ENCODE assay signal across 22 cellular contexts in genomic region chr2:169512525-169512924, GRCh38. TPM values are rescaled to one million over a fixed set of nuclear protein-coding genes. Genes with fewer than 3 reads are reported as not detected.
DNase-seq lines count a peak whose midpoint lies in the region; ATAC-seq and TF ChIP-seq lines count a peak whose summit lies in the region.
"Had no signal": no experiment of that assay in that cellular context is flagged by ENCODE, and none has a peak within 500 bp of the region (broad histone marks: within the 10 kb centered on the region; RNA-seq: fewer than 3 reads in every experiment).

No MANE protein-coding gene starts in this region.

- H3K79me2 ChIP-seq in fibroblast of lung (ENCODE audit: control insufficient read depth, insufficient read depth, low read length) = no peaks in the 10 kb centered on the region

- peaks cover 14% of the 10 kb centered on the region for H3K4me1 ChIP-seq in HEK293 (ENCODE audit: control insufficient read depth, insufficient read depth, low read length)
- H3K4me1 ChIP-seq in fibroblast of lung (ENCODE audit: control insufficient read depth, extremely low read depth, insufficient read depth, low read length) = peaks cover 8% of the 10 kb centered on the region
- peaks cover 7% of the 10 kb centered on the region for H3K4me1 ChIP-seq in psoas muscle
- no peaks in the 10 kb centered on the region for H3K4me1 ChIP-seq in Peyer's patch

- no peaks in the 10 kb centered on the region for H4K20me1 ChIP-seq in fibroblast of lung (ENCODE audit: control insufficient read depth, extremely low read depth, insufficient read depth, low read length)

- peak; percentile 32 for DNase-seq in NCI-H2029 treated with DMSO at 0.1 percent for 48 hours (lab: John Stamatoyannopoulos, UW)
- DNase-seq in fibroblast of lung (ENCODE audit: low read depth in 2 of 2) = peak; percentile 32 to 34
- no peak for DNase-seq in psoas muscle
- no peak for DNase-seq in NCI-H1694 (lab: John Stamatoyannopoulos, UW)
- no peak for DNase-seq in Peyer's patch
- no peak for DNase-seq in WERI-Rb-1
- DNase-seq: activated CD4-positive, alpha-beta T cell treated with anti-CD3 and anti-CD28 coated beads for 36 hours; activated naive CD8-positive, alpha-beta T cell treated with anti-CD3 and anti-CD28 coated beads for 36 hours; COR-L47; naive thymus-derived CD4-positive, alpha-beta T cell; NCI-H1436 treated with DMSO at 0.1 percent for 48 hours; RPMI8226; stimulated activated CD4-positive, alpha-beta T cell treated with anti-CD3 and anti-CD28 coated beads, Interleukin-2, amount 100 ng/mL, for 48 hours; stomach; upper lobe of right lung had no signal

- ATAC-seq in psoas muscle = no peak
- ATAC-seq: activated CD4-positive, alpha-beta T cell treated with anti-CD3 and anti-CD28 coated beads for 36 hours; GM23338; naive thymus-derived CD4-positive, alpha-beta T cell; upper lobe of right lung had no signal

- no peak for TF ChIP-seq POLR2A in Peyer's patch (IDR thresholded peaks at IDR 0.05)

- H3K9ac ChIP-seq in fibroblast of lung (ENCODE audit: insufficient read depth, low read length) = no peak overlapping the region

- CTCF ChIA-PET in HEK293 (lab: Yijun Ruan, JAX) = interaction anchor here (0.9 kb wide), 1 partner anchor 16 kb away, joined by 3 read pairs; no protein-coding TSS in a partner anchor

- H2AFZ ChIP-seq in fibroblast of lung (ENCODE audit: low read length) = no peak overlapping the region
- H2AFZ ChIP-seq: GM23338 had no signal

- H3K36me3 ChIP-seq in HEK293 (ENCODE audit: control insufficient read depth in 2 of 2, insufficient read depth in 1 of 2, low read length in 2 of 2) (no peaks in the 10 kb centered on the region), fibroblast of lung (ENCODE audit: control insufficient read depth, insufficient read depth, low read length) (no peaks in the 10 kb centered on the region), psoas muscle (ENCODE audit: insufficient read depth in 1 of 2, low read depth in 1 of 2) (peaks cover 0 to 29% of the 10 kb centered on the region in 2 donors), Peyer's patch (no peaks in the 10 kb centered on the region), WERI-Rb-1 (no peaks in the 10 kb centered on the region)
- H3K36me3 ChIP-seq: stomach, upper lobe of right lung had no signal

- intact Hi-C loops in psoas muscle (cut with DNase I) = no loop called here

- no peak overlapping the region for H3K4me2 ChIP-seq in fibroblast of lung (ENCODE audit: extremely low read depth, insufficient read depth, low read length)
- H3K4me2 ChIP-seq: GM23338 had no signal

- H3K27ac ChIP-seq in HEK293 (ENCODE audit: extremely low read depth, low read depth, low read length) (no peak overlapping the region), fibroblast of lung (ENCODE audit: insufficient read depth, low read length) (no peak overlapping the region), psoas muscle (peak overlapping the region; percentile 87), Peyer's patch (no peak overlapping the region), WERI-Rb-1 (no peak overlapping the region)
- H3K27ac ChIP-seq: epithelial cell of prostate, skin epidermis, stomach, upper lobe of right lung had no signal

- TF ChIP-seq CTCF in HEK293 (tag by site-specific recombination; IDR thresholded peaks at IDR 0.05) (no peak), fibroblast of lung (conservative IDR thresholded peaks at IDR 0.05 in 1 of 2, IDR thresholded peaks at IDR 0.05 in 1 of 2; ENCODE audit: low read depth in 1 of 2, low read length in 2 of 2) (no peak), psoas muscle (IDR thresholded peaks at IDR 0.05) (no peak), Peyer's patch (IDR thresholded peaks at IDR 0.05) (no peak), WERI-Rb-1 (IDR thresholded peaks at IDR 0.05; ENCODE audit: low read depth, low read length) (no peak)

- H3K27me3 ChIP-seq in fibroblast of lung (ENCODE audit: control insufficient read depth, insufficient read depth, low read length) = no peaks in the 10 kb centered on the region
- no peaks in the 10 kb centered on the region for H3K27me3 ChIP-seq in psoas muscle (ENCODE audit: insufficient read depth in 3 of 3, low read length in 2 of 3)
- H3K27me3 ChIP-seq in Peyer's patch = no peaks in the 10 kb centered on the region
- no peaks in the 10 kb centered on the region for H3K27me3 ChIP-seq in WERI-Rb-1 (ENCODE audit: insufficient read depth, low read depth, severe bottlenecking)
- H3K27me3 ChIP-seq: stomach, upper lobe of right lung had no signal

- 28 to 33% (median 29%) methylated on average over 2 of the region's 2 CpGs for WGBS in psoas muscle, 3 donors

- H3K9me3 ChIP-seq in HEK293 (ENCODE audit: control insufficient read depth, insufficient read depth, low read depth, low read length) = no peaks in the 10 kb centered on the region
- H3K9me3 ChIP-seq in fibroblast of lung (ENCODE audit: control insufficient read depth, insufficient read depth, low read depth, low read length) = no peaks in the 10 kb centered on the region
- H3K9me3 ChIP-seq in psoas muscle = no peaks in the 10 kb centered on the region
- H3K9me3 ChIP-seq in Peyer's patch = no peaks in the 10 kb centered on the region
- H3K9me3 ChIP-seq in WERI-Rb-1 (ENCODE audit: severe bottlenecking) = no peaks in the 10 kb centered on the region
- H3K9me3 ChIP-seq: stomach, upper lobe of right lung had no signal

- H3K4me3 ChIP-seq in HEK293 (ENCODE audit: low read depth, low read length) (no peak overlapping the region), fibroblast of lung (replicated peaks in 1 of 4; ENCODE audit: control extremely low read depth in 1 of 4, insufficient read depth in 1 of 4, low read depth in 3 of 4, low read length in 4 of 4) (no peak overlapping the region), psoas muscle (peak overlapping the region; percentile 78), Peyer's patch (no peak overlapping the region), WERI-Rb-1 (ENCODE audit: low read depth, low read length) (no peak overlapping the region)
- H3K4me3 ChIP-seq: GM23338, lung, skin epidermis, stomach, upper lobe of right lung had no signal

- POLR2A ChIA-PET in HEK293 (lab: Yijun Ruan, JAX) = no interaction called here

TF ChIP-seq in HEK293, 187 proteins besides CTCF, POLR2A, EP300 and RAD21:
- no peak for TF ChIP-seq ZSCAN23 (tag by site-specific recombination; IDR thresholded peaks at IDR 0.05)
- TF ChIP-seq, protein P1, sequence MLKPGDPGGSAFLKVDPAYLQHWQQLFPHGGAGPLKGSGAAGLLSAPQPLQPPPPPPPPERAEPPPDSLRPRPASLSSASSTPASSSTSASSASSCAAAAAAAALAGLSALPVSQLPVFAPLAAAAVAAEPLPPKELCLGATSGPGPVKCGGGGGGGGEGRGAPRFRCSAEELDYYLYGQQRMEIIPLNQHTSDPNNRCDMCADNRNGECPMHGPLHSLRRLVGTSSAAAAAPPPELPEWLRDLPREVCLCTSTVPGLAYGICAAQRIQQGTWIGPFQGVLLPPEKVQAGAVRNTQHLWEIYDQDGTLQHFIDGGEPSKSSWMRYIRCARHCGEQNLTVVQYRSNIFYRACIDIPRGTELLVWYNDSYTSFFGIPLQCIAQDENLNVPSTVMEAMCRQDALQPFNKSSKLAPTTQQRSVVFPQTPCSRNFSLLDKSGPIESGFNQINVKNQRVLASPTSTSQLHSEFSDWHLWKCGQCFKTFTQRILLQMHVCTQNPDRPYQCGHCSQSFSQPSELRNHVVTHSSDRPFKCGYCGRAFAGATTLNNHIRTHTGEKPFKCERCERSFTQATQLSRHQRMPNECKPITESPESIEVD (tag by site-specific recombination; IDR thresholded peaks at IDR 0.05) = peak; percentile 59

RNA-seq across cellular contexts. Expression of gene KLHL41, which starts 3.0 kb away (rescaled TPM):
- total RNA-seq in fibroblast of lung (3.8 and 4.6 TPM in 2 replicates), psoas muscle (1,000 to 10,000 TPM; 3,179 to 3,578 (median 3,364) TPM), Peyer's patch (under 1 TPM in 1 of 4 donors, not detected in 3; 0.67 TPM)
- polyA plus RNA-seq in fibroblast of lung (0.42 and 1.2 TPM in 2 replicates), psoas muscle (1,000 to 10,000 TPM in 2 of 3 donors, 100 to 1,000 TPM in 1; 639 to 3,023 (median 2,979) TPM)
- polyA plus RNA-seq in fibroblast of lung (2012) = 0.36 and 0.99 TPM in 2 replicates
- 0.15 and 0.86 TPM in 2 replicates for polyA minus RNA-seq in fibroblast of lung (ENCODE audit: low replicate concordance)
- total RNA-seq: activated T-helper 1 cell treated with anti-CD3 and anti-CD28 coated beads, Interleukin-12 subunit alpha, Interleukin-12 subunit beta, Interleukin-2, Interleukin-4 antibody, amounts not matched to agents 30 ng/mL and 10 ng/mL and 1 ng/mL, durations not matched to agents 14 hours and 24 hours and 36 hours; GM23338; HT1080 had no signal
- polyA plus RNA-seq: GM23338 had no signal

RNA-seq across cellular contexts. Expression of gene BBS5, which starts 33.2 kb away (rescaled TPM):
- total RNA-seq in fibroblast of lung (5.6 and 7.1 TPM in 2 replicates), psoas muscle (10 to 100 TPM in 1 of 4 donors, 1 to 10 TPM in 3; 8.1 to 12.3 (median 9.2) TPM), Peyer's patch (1 to 10 TPM in 3 of 4 donors, not detected in 1; 3.9 to 8.3 (median 4.6) TPM)
- polyA plus RNA-seq in fibroblast of lung (3.4 and 4.6 TPM in 2 replicates), psoas muscle (10 to 100 TPM in 1 of 3 donors, 1 to 10 TPM in 2; 3.7 to 12.2 (median 5.1) TPM)
- 4.6 and 5.0 TPM in 2 replicates for polyA plus RNA-seq in fibroblast of lung (2012)
- polyA minus RNA-seq in fibroblast of lung (ENCODE audit: low replicate concordance) = 0.19 and 0.79 TPM in 2 replicates

Comparison
In these comparisons a context has a peak if more than half of its experiments do, and no peak if none do; other contexts are left out.
1. DNase-seq: peak in NCI-H2029 treated with DMSO at 0.1 percent for 48 hours (single experiment) and fibroblast of lung (2 of 2); none in psoas muscle (0 of 2), NCI-H1694 (single experiment), Peyer's patch (0 of 3) and WERI-Rb-1 (single experiment).
2. RNA of gene KLHL41, which starts 3.0 kb away (total RNA-seq): 3,179 to 3,578 TPM in psoas muscle; 3.8 to 4.6 TPM in fibroblast of lung and 0.67 TPM in Peyer's patch; every median in the first group is over 100 times any median in the second.